ENCODE assay signal across 20 cellular contexts in the genomic region with DNA sequence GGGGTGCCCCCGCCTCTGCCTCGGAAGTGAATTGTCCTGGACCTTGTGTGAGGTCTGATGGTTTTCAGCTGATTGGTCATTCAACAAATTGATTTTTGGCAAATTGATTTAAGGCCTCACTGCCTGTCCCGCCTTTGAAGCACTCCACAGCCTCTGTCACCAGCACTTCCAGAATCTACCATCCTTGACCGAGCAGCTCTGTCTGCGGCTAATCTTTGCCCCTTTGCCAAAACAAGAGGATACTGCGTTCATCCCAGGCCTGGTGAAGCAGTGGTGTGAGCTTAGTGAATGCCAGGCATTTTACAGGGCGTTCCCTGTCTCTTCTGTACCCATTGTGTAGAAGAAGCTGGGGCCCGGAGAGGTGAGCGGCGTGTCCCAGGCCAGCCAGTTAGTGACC.
"Had no signal": no experiment of that assay in that cellular context is flagged by ENCODE, and none has a peak within 500 bp of the region (broad histone marks: within the 10 kb centered on the region; RNA-seq: fewer than 3 reads in every experiment).

No MANE protein-coding gene starts in this region.

- H3K9ac ChIP-seq: parathyroid adenoma had no signal

- H3K79me2 ChIP-seq: parathyroid adenoma had no signal

- H3K4me1 ChIP-seq: ascending aorta, colonic mucosa, left lung, parathyroid adenoma, sigmoid colon, stomach had no signal

- DNase-seq: activated CD4-positive, CD25-positive, alpha-beta regulatory T cell treated with anti-CD3 and anti-CD28 coated beads, Interleukin-2, amount 50 U/mL, for 72 hours; activated CD8-positive, alpha-beta memory T cell treated with anti-CD3 and anti-CD28 coated beads for 24 hours; activated effector memory CD4-positive, alpha-beta T cell treated with anti-CD3 and anti-CD28 coated beads, Interleukin-2, amount 50 U/mL, for 16 hours; activated T-cell treated with anti-CD3 and anti-CD28 coated beads, Interleukin-2, amount 50 U/mL, for 72 hours; colonic mucosa; hypothalamus; left lung; midbrain; sigmoid colon; stimulated activated CD4-positive, alpha-beta T cell treated with anti-CD3 and anti-CD28 coated beads, Interleukin-4, amount 100 ng/mL, for 24 hours; stomach; T-cell; T-helper 9 cell had no signal

- H2AFZ ChIP-seq: parathyroid adenoma had no signal

- H3K36me3 Mint-ChIP-seq: activated naive CD4-positive, alpha-beta T cell treated with anti-CD3 and anti-CD28 coated beads, Interleukin-2, amount 50 U/mL, for 24 hours; stimulated activated effector memory CD8-positive, alpha-beta T cell treated with anti-CD3 and anti-CD28 coated beads, Interleukin-12 subunit alpha, Interleukin-12 subunit beta, amount 100 ng/mL, for 72 hours; T-cell had no signal

- H3K27me3 Mint-ChIP-seq: activated naive CD4-positive, alpha-beta T cell treated with anti-CD3 and anti-CD28 coated beads, Interleukin-2, amount 50 U/mL, for 24 hours; T-cell had no signal

- H3K27me3 ChIP-seq: ascending aorta, colonic mucosa, left lung, sigmoid colon had no signal

- H3K27ac Mint-ChIP-seq: activated naive CD4-positive, alpha-beta T cell treated with anti-CD3 and anti-CD28 coated beads, Interleukin-2, amount 50 U/mL, for 24 hours; activated T-cell treated with anti-CD3 and anti-CD28 coated beads, Interleukin-2, amount 50 U/mL, for 72 hours; stimulated activated effector memory CD8-positive, alpha-beta T cell treated with anti-CD3 and anti-CD28 coated beads, Interleukin-12 subunit alpha, Interleukin-12 subunit beta, amount 100 ng/mL, for 72 hours; T-cell had no signal

- H3K4me1 Mint-ChIP-seq: activated naive CD4-positive, alpha-beta T cell treated with anti-CD3 and anti-CD28 coated beads, Interleukin-2, amount 50 U/mL, for 24 hours; central memory CD8-positive, alpha-beta T cell; T-cell had no signal

- FAIRE-seq: frontal cortex had no signal

- H3K36me3 ChIP-seq: ascending aorta, colonic mucosa, left lung, sigmoid colon, stomach, thoracic aorta had no signal

- H3K4me3 Mint-ChIP-seq: activated naive CD4-positive, alpha-beta T cell treated with anti-CD3 and anti-CD28 coated beads, Interleukin-2, amount 50 U/mL, for 24 hours; activated T-cell treated with anti-CD3 and anti-CD28 coated beads, Interleukin-2, amount 50 U/mL, for 72 hours; central memory CD8-positive, alpha-beta T cell; stimulated activated effector memory CD8-positive, alpha-beta T cell treated with anti-CD3 and anti-CD28 coated beads, Interleukin-12 subunit alpha, Interleukin-12 subunit beta, amount 100 ng/mL, for 72 hours; T-cell had no signal

- H3K27ac ChIP-seq: ascending aorta, colonic mucosa, left lung, parathyroid adenoma, sigmoid colon, stomach, thoracic aorta had no signal

- H3K9me3 ChIP-seq: ascending aorta, colonic mucosa, left lung, sigmoid colon, stomach, thoracic aorta had no signal

- H3K4me3 ChIP-seq: ascending aorta, colonic mucosa, left lung, sigmoid colon, stomach, thoracic aorta had no signal

- H3K9me3 Mint-ChIP-seq: activated naive CD4-positive, alpha-beta T cell treated with anti-CD3 and anti-CD28 coated beads, Interleukin-2, amount 50 U/mL, for 24 hours; activated T-cell treated with anti-CD3 and anti-CD28 coated beads, Interleukin-2, amount 50 U/mL, for 72 hours; central memory CD8-positive, alpha-beta T cell; stimulated activated effector memory CD8-positive, alpha-beta T cell treated with anti-CD3 and anti-CD28 coated beads, Interleukin-12 subunit alpha, Interleukin-12 subunit beta, amount 100 ng/mL, for 72 hours; T-cell had no signal
